ENCODE assay signal across 26 cellular contexts in genomic region chr4:41633321-41633720, GRCh38.
"Had no signal": no experiment of that assay in that cellular context is flagged by ENCODE, and none has a peak within 500 bp of the region (broad histone marks: within the 10 kb centered on the region; RNA-seq: fewer than 3 reads in every experiment).

No MANE protein-coding gene starts in this region.

- DNase-seq: activated CD4-positive, alpha-beta T cell treated with anti-CD3 and anti-CD28 coated beads, Interleukin-2, amount 10 ng/mL, durations not matched to agents 24 days and 14 days; activated CD4-positive, alpha-beta T cell treated with anti-CD3 and anti-CD28 coated beads, Interleukin-2, amount 50 U/mL, for 48 hours; activated CD4-positive, CD25-positive, alpha-beta regulatory T cell treated with anti-CD3 and anti-CD28 coated beads, Interleukin-2, amount 50 U/mL, for 72 hours; activated CD8-positive, alpha-beta memory T cell treated with anti-CD3 and anti-CD28 coated beads for 24 hours; activated gamma-delta T cell; activated naive CD4-positive, alpha-beta T cell treated with anti-CD3 and anti-CD28 coated beads for 36 hours; activated T-cell treated with anti-CD3 and anti-CD28 coated beads for 4 hours; activated T-cell treated with anti-CD3 and anti-CD28 coated beads, Interleukin-2, amount 50 U/mL, for 48 hours; amygdala; Karpas-422; MM.1S; NCI-H1105; NCI-H1436; NCI-H1694 treated with DMSO at 0.1 percent for 48 hours; NCI-H2029 treated with DMSO at 0.1 percent for 48 hours; NCI-H510A treated with DMSO at 0.1 percent for 48 hours; NCI-H69; NK-92 treated with Interleukin-12 subunit alpha and Interleukin-12 subunit beta, amount 100 ng/mL, for 24 hours; OCI-M1; RPMI8226; SHP77 had no signal

- H3K27me3 ChIP-seq: SJSA1 had no signal

- H3K9me3 ChIP-seq: SJSA1 had no signal

- ATAC-seq: activated T-helper 17 cell treated with anti-CD3 and anti-CD28 coated beads, Interleukin-2, amount 50 U/mL, for 72 hours; K562; Panc1; SK-N-SH treated with all-trans-retinoic acid at 6 μM for 48 hours had no signal

- H3K27ac ChIP-seq: SJSA1 had no signal

- H3K36me3 ChIP-seq: SJSA1 had no signal

- H3K4me3 ChIP-seq: K562, SJSA1 had no signal
